Comparison of ENCODE assay signal across 18 cellular contexts in genomic region chr14:32572867-32573149, GRCh38.
DNase-seq lines count a peak whose midpoint lies in the region; ATAC-seq and TF ChIP-seq lines count a peak whose summit lies in the region.
"Had no signal": no experiment of that assay in that cellular context is flagged by ENCODE, and none has a peak within 500 bp of the region (broad histone marks: within the 10 kb centered on the region; RNA-seq: fewer than 3 reads in every experiment).

No MANE protein-coding gene starts in this region.

- H3K27me3 ChIP-seq in colonic mucosa, result no peaks in the 10 kb centered on the region
- no peaks in the 10 kb centered on the region for H3K27me3 ChIP-seq in aorta (ENCODE audit: control insufficient read depth in 1 of 2, insufficient read depth in 2 of 2, low read length in 1 of 2)
- H3K27me3 ChIP-seq: uterus had no signal

- H3K4me1 Mint-ChIP-seq in nephron progenitor cell (peaks cover 10% of the 10 kb centered on the region), CD14-positive monocyte (peaks cover 3% of the 10 kb centered on the region)
- H3K4me1 Mint-ChIP-seq: natural killer cell had no signal

- H3K4me1 ChIP-seq in colonic mucosa (no peaks in the 10 kb centered on the region), aorta (ENCODE audit: control insufficient read depth in 1 of 2, insufficient read depth in 2 of 2, low read length in 2 of 2) (peaks cover 0 to 6% of the 10 kb centered on the region in 2 donors)
- H3K4me1 ChIP-seq: uterus had no signal

- H3K9me3 ChIP-seq in colonic mucosa (no peaks in the 10 kb centered on the region), aorta (ENCODE audit: control insufficient read depth, low read length) (no peaks in the 10 kb centered on the region)
- H3K9me3 ChIP-seq: uterus had no signal

- intact Hi-C loops in colonic mucosa (cut with DNase I), result loop anchor here (10.0 kb wide), 2 partner anchors 862 to 1752 kb away; no protein-coding TSS in a partner anchor
- intact Hi-C loops in aorta (cut with DNase I), result loop anchor here (10.0 kb wide), 1 partner anchor 252 kb away; no protein-coding TSS in a partner anchor
- intact Hi-C loops in CD14-positive monocyte (cut with micrococcal nuclease), result no loop called here

- H3K27ac ChIP-seq in colonic mucosa, result peak overlapping the region; percentile 51
- H3K27ac ChIP-seq in aorta (ENCODE audit: low read depth in 1 of 2, low read length in 2 of 2), result no peak overlapping the region
- H3K27ac ChIP-seq: uterus had no signal

- TF ChIP-seq CTCF in colonic mucosa (IDR thresholded peaks at IDR 0.05) (no peak), nephron progenitor cell (IDR thresholded peaks at IDR 0.05) (no peak), CD14-positive monocyte (IDR thresholded peaks at IDR 0.05) (no peak)

- no peak overlapping the region for H3K4me3 ChIP-seq in colonic mucosa
- H3K4me3 ChIP-seq in aorta (ENCODE audit: low read length in 2 of 2), result no peak overlapping the region
- H3K4me3 ChIP-seq: uterus had no signal

- H3K4me3 Mint-ChIP-seq in nephron progenitor cell, result no peak overlapping the region
- no peak overlapping the region for H3K4me3 Mint-ChIP-seq in CD14-positive monocyte
- H3K4me3 Mint-ChIP-seq: activated CD4-positive, alpha-beta memory T cell treated with anti-CD3 and anti-CD28 coated beads for 36 hours; mesothelial cell of epicardium; natural killer cell had no signal

- H3K36me3 ChIP-seq in colonic mucosa (no peaks in the 10 kb centered on the region), aorta (ENCODE audit: control insufficient read depth in 1 of 2, insufficient read depth in 2 of 2, low read length in 1 of 2) (peaks cover 0 to 2% of the 10 kb centered on the region in 2 donors)
- H3K36me3 ChIP-seq: uterus had no signal

- ATAC-seq in GM18511 (IDR thresholded peaks at IDR 0.05; ENCODE audit: unreplicated experiment) (peak; percentile 1), HG02763 (IDR thresholded peaks at IDR 0.05; ENCODE audit: unreplicated experiment) (peak; percentile 9), aorta (ENCODE audit: low FRiP score) (no peak)
- ATAC-seq: left cardiac atrium, natural killer cell had no signal

- H3K36me3 Mint-ChIP-seq in nephron progenitor cell (ENCODE audit: low read depth) (no peaks in the 10 kb centered on the region), CD14-positive monocyte (no peaks in the 10 kb centered on the region)
- H3K36me3 Mint-ChIP-seq: activated CD4-positive, alpha-beta memory T cell treated with anti-CD3 and anti-CD28 coated beads for 36 hours; mesothelial cell of epicardium; natural killer cell had no signal

- no peak overlapping the region for H3K9ac ChIP-seq in colonic mucosa (ENCODE audit: low read depth in 2 of 2, low read length in 2 of 2)

- peak overlapping the region; percentile 27 for H3K27ac Mint-ChIP-seq in nephron progenitor cell
- peak overlapping the region in 1 of 7 donors; percentile 31 for H3K27ac Mint-ChIP-seq in CD14-positive monocyte
- H3K27ac Mint-ChIP-seq: activated CD4-positive, alpha-beta memory T cell treated with anti-CD3 and anti-CD28 coated beads for 36 hours; mesothelial cell of epicardium; natural killer cell had no signal

- H3K27me3 Mint-ChIP-seq in nephron progenitor cell (ENCODE audit: low read depth, poor library complexity), result peaks cover 13% of the 10 kb centered on the region
- peaks cover 1 to 8% (median 7%) of the 10 kb centered on the region in 3 donors for H3K27me3 Mint-ChIP-seq in CD14-positive monocyte (ENCODE audit: low read depth in 3 of 3)
- H3K27me3 Mint-ChIP-seq: activated CD4-positive, alpha-beta memory T cell treated with anti-CD3 and anti-CD28 coated beads for 36 hours had no signal

- no peaks in the 10 kb centered on the region for H3K9me3 Mint-ChIP-seq in nephron progenitor cell
- H3K9me3 Mint-ChIP-seq in CD14-positive monocyte, result peaks cover 0 to 2% (median 0%) of the 10 kb centered on the region in 7 donors
- H3K9me3 Mint-ChIP-seq: activated CD4-positive, alpha-beta memory T cell treated with anti-CD3 and anti-CD28 coated beads for 36 hours; mesothelial cell of epicardium; natural killer cell had no signal

- DNase-seq in colonic mucosa (peak; percentile 21), nephron progenitor cell (no peak), 8988T (no peak), aorta (no peak), CD14-positive monocyte (ENCODE audit: low spot score) (no peak), NCI-H446 (lab: John Stamatoyannopoulos, UW) (no peak)
- DNase-seq: activated CD4-positive, alpha-beta memory T cell treated with anti-CD3 and anti-CD28 coated beads for 36 hours; activated effector memory CD4-positive, alpha-beta T cell treated with anti-CD3 and anti-CD28 coated beads, Interleukin-2, amount 50 U/mL, for 16 hours; left cardiac atrium; natural killer cell; NCI-H1105; NCI-H2029 treated with DMSO at 0.1 percent for 48 hours; NCI-H524 treated with DMSO at 0.1 percent for 48 hours; T1000; uterus had no signal

Comparison
In these comparisons a context has a peak if more than half of its experiments do, and no peak if none do; other contexts are left out.
1. intact Hi-C loops: an anchor here in colonic mucosa (10.0 kb wide) and aorta (10.0 kb wide); none called in CD14-positive monocyte.